Comparison of ENCODE assay signal across 11 cellular contexts in the genomic region with DNA sequence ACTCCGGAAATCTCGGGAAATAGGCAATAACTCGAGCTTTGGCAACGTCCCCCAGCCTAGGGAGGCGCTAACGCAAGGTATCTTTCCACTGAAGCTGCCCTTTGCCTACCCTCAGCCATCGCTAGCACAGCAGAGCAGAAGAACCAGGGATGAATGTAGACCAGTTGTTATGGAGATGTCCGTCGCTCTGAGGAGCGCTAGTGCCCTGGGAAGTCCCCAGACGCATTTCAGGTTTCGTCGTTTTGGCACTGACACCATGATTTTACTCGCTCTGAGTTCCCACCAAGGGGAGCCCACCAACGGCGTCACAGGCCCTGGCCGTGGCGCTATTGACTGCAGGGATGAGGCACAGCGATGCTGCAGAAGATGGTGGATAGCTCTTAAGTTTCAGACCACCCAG. TPM values are rescaled to one million over a fixed set of nuclear protein-coding genes. Genes with fewer than 3 reads are reported as not detected.
A peak's percentile ranks its signal among the peaks of the same experiment; 100 is the strongest.
DNase-seq lines count a peak whose midpoint lies in the region; ATAC-seq and TF ChIP-seq lines count a peak whose summit lies in the region.
"Had no signal": no experiment of that assay in that cellular context is flagged by ENCODE, and none has a peak within 500 bp of the region (broad histone marks: within the 10 kb centered on the region; RNA-seq: fewer than 3 reads in every experiment).

No MANE protein-coding gene starts in this region.

- POLR2A ChIA-PET in naive thymus-derived CD4-positive, alpha-beta T cell (lab: Charles Lee), result no interaction called here

- H3K27ac Mint-ChIP-seq in brain, result no peak overlapping the region
- H3K27ac Mint-ChIP-seq in naive thymus-derived CD4-positive, alpha-beta T cell, result no peak overlapping the region

- no peak for TF ChIP-seq CTCF in brain (conservative IDR thresholded peaks at IDR 0.05)

- DNase-seq in ACHN, result peak; percentile 40
- peak; percentile 35 for DNase-seq in iris pigment epithelial cell (ENCODE audit: low read depth)
- DNase-seq in NCI-H187 treated with DMSO at 0.1 percent for 48 hours (lab: John Stamatoyannopoulos, UW), result no peak
- DNase-seq in naive thymus-derived CD4-positive, alpha-beta T cell, result no peak
- DNase-seq: activated T-cell treated with anti-CD3 and anti-CD28 coated beads, Interleukin-2, amount 50 U/mL, for 1 hour; effector CD4-positive, alpha-beta T cell; NCI-H1436 had no signal

- peaks cover 37% of the 10 kb centered on the region for H3K4me1 Mint-ChIP-seq in brain
- peaks cover 0 to 16% (median 8%) of the 10 kb centered on the region in 7 donors for H3K4me1 Mint-ChIP-seq in naive thymus-derived CD4-positive, alpha-beta T cell

- ATAC-seq in GM18868 (IDR thresholded peaks at IDR 0.05; ENCODE audit: unreplicated experiment) (peak; percentile 50), HG03097 (IDR thresholded peaks at IDR 0.05; ENCODE audit: low FRiP score, unreplicated experiment) (no peak), HG03159 (IDR thresholded peaks at IDR 0.05; ENCODE audit: unreplicated experiment) (no peak)
- no peak for ATAC-seq in naive thymus-derived CD4-positive, alpha-beta T cell

- no peak overlapping the region for H3K4me3 ChIP-seq in naive thymus-derived CD4-positive, alpha-beta T cell (ENCODE audit: low read length)

- in situ Hi-C loops in ACHN (cut with HindIII; ENCODE audit: low pct_ligation_motif_present, low pct_unique_long_range_greater_than_20kb, low sequenced_read_pairs), result no loop called here

- H3K27me3 Mint-ChIP-seq in brain, result peaks cover 93% of the 10 kb centered on the region
- peaks cover 53 to 71% (median 66%) of the 10 kb centered on the region in 5 donors for H3K27me3 Mint-ChIP-seq in naive thymus-derived CD4-positive, alpha-beta T cell

- H3K27me3 ChIP-seq in naive thymus-derived CD4-positive, alpha-beta T cell (ENCODE audit: control insufficient read depth in 2 of 2, insufficient read depth in 2 of 2, low read length in 2 of 2), result no peaks in the 10 kb centered on the region

- peak overlapping the region; percentile 77 to 93 (median 90) for H3K4me3 Mint-ChIP-seq in brain
- H3K4me3 Mint-ChIP-seq in naive thymus-derived CD4-positive, alpha-beta T cell, result peak overlapping the region in 4 of 10 donors; percentile 2 to 49 (median 22)

- no peaks in the 10 kb centered on the region for H3K4me1 ChIP-seq in naive thymus-derived CD4-positive, alpha-beta T cell (ENCODE audit: control insufficient read depth in 2 of 2, insufficient read depth in 2 of 2, low read length in 2 of 2)

- no peaks in the 10 kb centered on the region for H3K36me3 Mint-ChIP-seq in brain
- peaks cover 0 to 10% (median 0%) of the 10 kb centered on the region in 5 donors for H3K36me3 Mint-ChIP-seq in naive thymus-derived CD4-positive, alpha-beta T cell

- H3K36me3 ChIP-seq in naive thymus-derived CD4-positive, alpha-beta T cell (ENCODE audit: control insufficient read depth in 2 of 3, insufficient read depth in 3 of 3, low read length in 3 of 3), result no peaks in the 10 kb centered on the region

- H3K9me3 ChIP-seq in naive thymus-derived CD4-positive, alpha-beta T cell (ENCODE audit: control insufficient read depth in 2 of 3, low read length in 3 of 3), result no peaks in the 10 kb centered on the region

- H3K9me3 Mint-ChIP-seq in brain, result peaks cover 0 to 4% (median 0%) of the 10 kb centered on the region in 5 experiments
- peaks cover 0 to 24% (median 15%) of the 10 kb centered on the region in 11 donors for H3K9me3 Mint-ChIP-seq in naive thymus-derived CD4-positive, alpha-beta T cell

- intact Hi-C loops in naive thymus-derived CD4-positive, alpha-beta T cell (cut with micrococcal nuclease), result loop anchor here in 1 of 2 donors (1.0 kb wide), 1 partner anchor 22 kb away; no protein-coding TSS in a partner anchor

- H3K27ac ChIP-seq in naive thymus-derived CD4-positive, alpha-beta T cell (ENCODE audit: low read depth, low read length), result no peak overlapping the region

- CTCF ChIA-PET in naive thymus-derived CD4-positive, alpha-beta T cell (lab: Charles Lee), result no interaction called here

RNA-seq across cellular contexts. Expression of gene BDNF, which starts 22.7 kb away (rescaled TPM):
- polyA plus RNA-seq in brain (ENCODE audit: insufficient read depth, low read depth, low replicate concordance), result 0.10 TPM
- not detected for total RNA-seq in naive thymus-derived CD4-positive, alpha-beta T cell
- polyA plus RNA-seq in naive thymus-derived CD4-positive, alpha-beta T cell, result not detected

Comparison
In these comparisons a context has a peak if more than half of its experiments do, and no peak if none do; other contexts are left out.
1. DNase-seq: peak in ACHN (single experiment) and iris pigment epithelial cell (single experiment); none in NCI-H187 treated with DMSO at 0.1 percent for 48 hours (single experiment) and naive thymus-derived CD4-positive, alpha-beta T cell (0 of 9).